20 cellular contexts compared by ENCODE assay signal in the genomic region with DNA sequence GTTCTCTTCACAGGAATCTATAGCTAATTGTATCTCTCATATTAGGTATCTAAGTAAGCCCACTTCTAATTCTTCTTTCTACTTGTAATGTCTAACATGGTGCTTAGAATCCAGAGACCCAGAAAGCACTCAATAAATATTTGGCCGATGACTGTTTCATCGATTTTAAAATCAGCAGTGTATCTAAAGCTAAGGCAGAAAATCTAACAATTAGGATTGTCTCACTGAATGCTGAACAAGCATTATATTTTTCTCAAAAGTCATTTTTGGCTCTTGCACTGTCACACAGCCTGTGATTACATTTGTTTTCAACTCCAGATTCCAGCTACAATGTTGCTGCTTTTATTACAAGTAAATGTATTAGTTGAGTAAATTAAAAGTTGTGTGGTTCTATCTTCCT. TPM values are rescaled to one million over a fixed set of nuclear protein-coding genes. Genes with fewer than 3 reads are reported as not detected.
DNase-seq lines count a peak whose midpoint lies in the region; ATAC-seq, FAIRE-seq and TF ChIP-seq lines count a peak whose summit lies in the region.
"Had no signal": no experiment of that assay in that cellular context is flagged by ENCODE, and none has a peak within 500 bp of the region (broad histone marks: within the 10 kb centered on the region; RNA-seq: fewer than 3 reads in every experiment).

No MANE protein-coding gene starts in this region.

- H3K9ac ChIP-seq in SK-N-MC (ENCODE audit: insufficient read length) (no peak overlapping the region), fibroblast of lung (ENCODE audit: insufficient read depth, low read length) (no peak overlapping the region)
- H3K9ac ChIP-seq: BLaER1 treated with 17β-estradiol and CSF1 and Interleukin-3, amounts not matched to agents 10 nM and 100 nM; GM23248 had no signal

- peaks cover 94% of the 10 kb centered on the region for H3K4me1 Mint-ChIP-seq in osteocyte (ENCODE audit: unreplicated experiment)
- H3K4me1 Mint-ChIP-seq in CD8-positive, alpha-beta memory T cell: no peaks in the 10 kb centered on the region
- H3K4me1 Mint-ChIP-seq: CD4-positive, CD25-positive, alpha-beta regulatory T cell had no signal

- H3K4me3 Mint-ChIP-seq in osteocyte (ENCODE audit: unreplicated experiment): no peak overlapping the region
- no peak overlapping the region for H3K4me3 Mint-ChIP-seq in CD8-positive, alpha-beta memory T cell
- H3K4me3 Mint-ChIP-seq: CD4-positive, CD25-positive, alpha-beta regulatory T cell had no signal

- H3K27me3 Mint-ChIP-seq in osteocyte (ENCODE audit: unreplicated experiment): no peaks in the 10 kb centered on the region
- peaks cover 3 to 4% of the 10 kb centered on the region in 2 donors for H3K27me3 Mint-ChIP-seq in CD8-positive, alpha-beta memory T cell

- no peaks in the 10 kb centered on the region for H3K27me3 ChIP-seq in fibroblast of lung (ENCODE audit: control insufficient read depth, insufficient read depth, low read length)
- no peaks in the 10 kb centered on the region for H3K27me3 ChIP-seq in brain microvascular endothelial cell (replicated peaks)
- no peaks in the 10 kb centered on the region for H3K27me3 ChIP-seq in CD8-positive, alpha-beta memory T cell (ENCODE audit: insufficient read depth, low read length, poor library complexity, severe bottlenecking)
- H3K27me3 ChIP-seq: BLaER1 treated with 17β-estradiol and CSF1 and Interleukin-3, amounts not matched to agents 10 nM and 100 nM had no signal

- CTCF ChIA-PET in A549 (lab: Yijun Ruan, JAX): no interaction called here
- CTCF ChIA-PET in CD8-positive, alpha-beta memory T cell (lab: Charles Lee): no interaction called here

- no peaks in the 10 kb centered on the region for H3K9me3 Mint-ChIP-seq in osteocyte (ENCODE audit: unreplicated experiment)
- no peaks in the 10 kb centered on the region for H3K9me3 Mint-ChIP-seq in CD8-positive, alpha-beta memory T cell

- H3K27ac ChIP-seq in A549 (no peak overlapping the region), SK-N-MC (peak overlapping the region; percentile 33), fibroblast of lung (ENCODE audit: insufficient read depth, low read length) (no peak overlapping the region), brain microvascular endothelial cell (no peak overlapping the region)
- H3K27ac ChIP-seq in CD8-positive, alpha-beta memory T cell (ENCODE audit: low read depth, low read length): no peak overlapping the region
- H3K27ac ChIP-seq: 22Rv1; BLaER1 treated with 17β-estradiol and CSF1 and Interleukin-3, amounts not matched to agents 10 nM and 100 nM; HL-60 had no signal

- no peak for DNase-seq in A549 (ENCODE audit: low read depth in 1 of 2, low spot score in 1 of 2)
- DNase-seq in SK-N-MC (ENCODE audit: low read depth, low spot score): no peak
- no peak for DNase-seq in fibroblast of lung (ENCODE audit: low read depth in 2 of 2)
- no peak for DNase-seq in osteocyte (ENCODE audit: extremely low spot score, unreplicated experiment)
- DNase-seq in brain microvascular endothelial cell: no peak
- no peak for DNase-seq in CD8-positive, alpha-beta memory T cell
- no peak for DNase-seq in foreskin melanocyte
- DNase-seq in NCI-H2107 treated with DMSO at 0.1 percent for 48 hours (lab: John Stamatoyannopoulos, UW; ENCODE audit: unreplicated experiment): no peak
- DNase-seq: ACHN; Calu3; CD4-positive, CD25-positive, alpha-beta regulatory T cell; DMS79 treated with DMSO at 0.1 percent for 48 hours; EL; GM23248 had no signal

- H3K9me3 ChIP-seq in A549 (no peaks in the 10 kb centered on the region), SK-N-MC (ENCODE audit: low read depth, low read length) (no peaks in the 10 kb centered on the region), fibroblast of lung (ENCODE audit: control insufficient read depth, insufficient read depth, low read depth, low read length) (no peaks in the 10 kb centered on the region)
- no peaks in the 10 kb centered on the region for H3K9me3 ChIP-seq in CD8-positive, alpha-beta memory T cell (ENCODE audit: low read length)
- H3K9me3 ChIP-seq: BLaER1 treated with 17β-estradiol and CSF1 and Interleukin-3, amounts not matched to agents 10 nM and 100 nM had no signal

- H3K27ac Mint-ChIP-seq in osteocyte (ENCODE audit: unreplicated experiment): peak overlapping the region; percentile 42
- H3K27ac Mint-ChIP-seq in CD8-positive, alpha-beta memory T cell: no peak overlapping the region
- H3K27ac Mint-ChIP-seq: CD4-positive, CD25-positive, alpha-beta regulatory T cell had no signal

- WGBS in A549 (ENCODE audit: missing lambda C conversion rate): 93% methylated on average over 2 of the region's 2 CpGs

- H3K4me1 ChIP-seq in A549 (peaks cover 74% of the 10 kb centered on the region), fibroblast of lung (ENCODE audit: control insufficient read depth, extremely low read depth, insufficient read depth, low read length) (peaks cover 6% of the 10 kb centered on the region)
- no peaks in the 10 kb centered on the region for H3K4me1 ChIP-seq in CD8-positive, alpha-beta memory T cell (ENCODE audit: insufficient read depth, low read length)
- H3K4me1 ChIP-seq: BLaER1 treated with 17β-estradiol and CSF1 and Interleukin-3, amounts not matched to agents 10 nM and 100 nM had no signal

- H3K36me3 ChIP-seq in SK-N-MC (ENCODE audit: insufficient read depth, low read length) (peaks cover 5% of the 10 kb centered on the region; the same call in 1 of the 2 replicates), fibroblast of lung (ENCODE audit: control insufficient read depth, insufficient read depth, low read length) (no peaks in the 10 kb centered on the region), brain microvascular endothelial cell (replicated peaks) (no peaks in the 10 kb centered on the region)
- H3K36me3 ChIP-seq in CD8-positive, alpha-beta memory T cell (ENCODE audit: insufficient read depth, low read length): no peaks in the 10 kb centered on the region
- H3K36me3 ChIP-seq: BLaER1 treated with 17β-estradiol and CSF1 and Interleukin-3, amounts not matched to agents 10 nM and 100 nM had no signal

- no peak for TF ChIP-seq CTCF in A549 (IDR thresholded peaks at IDR 0.05)
- no peak for TF ChIP-seq CTCF in fibroblast of lung (conservative IDR thresholded peaks at IDR 0.05 in 1 of 2, IDR thresholded peaks at IDR 0.05 in 1 of 2; ENCODE audit: low read depth in 1 of 2, low read length in 2 of 2)
- no peak for TF ChIP-seq CTCF in osteocyte (IDR thresholded peaks at IDR 0.05)
- TF ChIP-seq CTCF in brain microvascular endothelial cell (IDR thresholded peaks at IDR 0.05; ENCODE audit: low read depth, low read length, missing control alignments): no peak

- H3K4me2 ChIP-seq in A549: peak overlapping the region; percentile 15; the same call in 1 of the 3 replicates
- H3K4me2 ChIP-seq in fibroblast of lung (ENCODE audit: extremely low read depth, insufficient read depth, low read length): peak overlapping the region; percentile 15
- H3K4me2 ChIP-seq: BLaER1 treated with 17β-estradiol and CSF1 and Interleukin-3, amounts not matched to agents 10 nM and 100 nM had no signal

- TF ChIP-seq EP300 in A549 (IDR thresholded peaks at IDR 0.05): no peak

- H3K4me3 ChIP-seq in A549: no peak overlapping the region
- H3K4me3 ChIP-seq in SK-N-MC: no peak overlapping the region
- no peak overlapping the region for H3K4me3 ChIP-seq in fibroblast of lung (replicated peaks in 1 of 4; ENCODE audit: control extremely low read depth in 1 of 4, insufficient read depth in 1 of 4, low read depth in 3 of 4, low read length in 4 of 4)
- no peak overlapping the region for H3K4me3 ChIP-seq in brain microvascular endothelial cell (ENCODE audit: low read depth, low read length)
- no peak overlapping the region for H3K4me3 ChIP-seq in CD8-positive, alpha-beta memory T cell (ENCODE audit: low read length)
- H3K4me3 ChIP-seq: BLaER1 treated with 17β-estradiol and CSF1 and Interleukin-3, amounts not matched to agents 10 nM and 100 nM; GM23248 had no signal

- H4K20me1 ChIP-seq in fibroblast of lung (ENCODE audit: control insufficient read depth, extremely low read depth, insufficient read depth, low read length): peaks cover 2% of the 10 kb centered on the region
- H4K20me1 ChIP-seq: BLaER1 treated with 17β-estradiol and CSF1 and Interleukin-3, amounts not matched to agents 10 nM and 100 nM had no signal

- FAIRE-seq in A549 (lab: Jason Lieb, UNC): no peak
- FAIRE-seq: GM12891, H54 had no signal

- in situ Hi-C loops in brain microvascular endothelial cell (cut with HindIII; ENCODE audit: low pct_ligation_motif_present, low sequenced_read_pairs): no loop called here

- no peak for TF ChIP-seq RAD21 in A549 (conservative IDR thresholded peaks at IDR 0.05 in 1 of 2, IDR thresholded peaks at IDR 0.05 in 1 of 2)

- no peak overlapping the region for H2AFZ ChIP-seq in fibroblast of lung (ENCODE audit: low read length)
- H2AFZ ChIP-seq: GM23248 had no signal

- POLR2A ChIA-PET in A549 (lab: Yijun Ruan, JAX): no interaction called here
- POLR2A ChIA-PET in CD8-positive, alpha-beta memory T cell (lab: Charles Lee): no interaction called here

- peaks cover 86% of the 10 kb centered on the region for H3K79me2 ChIP-seq in fibroblast of lung (ENCODE audit: control insufficient read depth, insufficient read depth, low read length)

- peaks cover 24% of the 10 kb centered on the region for H3K36me3 Mint-ChIP-seq in osteocyte (ENCODE audit: unreplicated experiment)
- H3K36me3 Mint-ChIP-seq in CD8-positive, alpha-beta memory T cell: no peaks in the 10 kb centered on the region
- H3K36me3 Mint-ChIP-seq: CD4-positive, CD25-positive, alpha-beta regulatory T cell had no signal

- ATAC-seq in A549: no peak
- ATAC-seq: HCT116 had no signal

- TF ChIP-seq POLR2A in A549 (IDR thresholded peaks at IDR 0.05; ENCODE audit: low read length): no peak

TF ChIP-seq in A549, 52 proteins besides CTCF, POLR2A, EP300 and RAD21:
- peak; percentile 75 for TF ChIP-seq MAFK (IDR thresholded peaks at IDR 0.05; ENCODE audit: partially characterized antibody)
- no peak for TF ChIP-seq RFX5 (IDR thresholded peaks at IDR 0.05)
- TF ChIP-seq CBX8 (IDR thresholded peaks at IDR 0.05): no peak

RNA-seq across cellular contexts. Expression of a gene that starts 20.3 kb away (rescaled TPM):
- 215 and 244 TPM in 2 replicates for polyA plus RNA-seq in A549 (2011; rRNA removed)
- polyA plus RNA-seq in A549 (2012; cell fraction: cytosol; rRNA removed): 66.7 and 70.8 TPM in 2 replicates
- polyA plus RNA-seq in A549 (2012; cell fraction: nucleus; rRNA removed): 138 and 156 TPM in 2 replicates
- 114 to 156 TPM (median 152 TPM) in 3 replicates for polyA plus RNA-seq in A549 (2017; fragmentation: RNase III; extraction: RNeasy Plus Mini Kit Qiagen cat#74134 plus additional on column Dnase treatment)
- polyA minus RNA-seq in A549 (2011; rRNA and poly(A)+ RNA removed): 199 and 285 TPM in 2 replicates
- 200 and 253 TPM in 2 replicates for total RNA-seq in fibroblast of lung
- 93.1 and 353 TPM in 2 replicates for polyA plus RNA-seq in fibroblast of lung
- polyA plus RNA-seq in fibroblast of lung (2012): 101 and 369 TPM in 2 replicates
- polyA minus RNA-seq in fibroblast of lung (ENCODE audit: low replicate concordance): 109 and 270 TPM in 2 replicates
- 1,873 and 1,955 TPM in 2 replicates for total RNA-seq in osteocyte
- 1 to 10 TPM in 1 of 2 experiments, under 1 TPM in 1; 0.66 to 1.2 TPM for total RNA-seq in CD8-positive, alpha-beta memory T cell
- polyA plus RNA-seq in CD8-positive, alpha-beta memory T cell: not detected

Comparison
In these comparisons a context has a peak if more than half of its experiments do, and no peak if none do; other contexts are left out.
1. RNA of a gene that starts 20.3 kb away (total RNA-seq): 1,873 to 1,955 TPM in osteocyte and 200 to 253 TPM in fibroblast of lung; 0.66 to 1.2 TPM in CD8-positive, alpha-beta memory T cell; every median in the first group is over 10 times any median in the second.